In the genomic region with DNA sequence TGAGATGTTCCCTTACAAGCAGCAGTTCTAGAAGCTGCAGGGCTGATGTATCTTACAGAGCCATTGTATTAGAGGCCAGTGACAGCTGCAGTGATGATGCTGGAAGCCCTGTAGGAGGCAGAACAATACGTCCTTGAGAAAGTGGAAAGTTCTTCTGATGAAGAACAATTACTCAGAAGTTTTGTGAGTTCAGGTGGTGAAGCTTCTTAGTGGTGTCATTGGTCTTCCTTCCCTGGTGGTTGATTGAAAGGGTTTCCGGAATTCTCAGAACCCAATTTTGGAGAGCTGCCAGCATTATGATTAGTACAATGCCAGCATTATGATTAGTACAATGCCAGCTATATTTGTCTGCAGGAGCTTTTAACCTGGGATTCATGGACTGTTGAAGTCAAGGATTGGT, we compare ENCODE assay signal across 1 cellular context.
TF ChIP-seq lines count a peak whose summit lies in the region.

No MANE protein-coding gene starts in this region.

TF ChIP-seq in GM12878, 131 proteins besides CTCF, POLR2A, EP300 and RAD21 (continued from another document):
- TF ChIP-seq, protein P1, sequence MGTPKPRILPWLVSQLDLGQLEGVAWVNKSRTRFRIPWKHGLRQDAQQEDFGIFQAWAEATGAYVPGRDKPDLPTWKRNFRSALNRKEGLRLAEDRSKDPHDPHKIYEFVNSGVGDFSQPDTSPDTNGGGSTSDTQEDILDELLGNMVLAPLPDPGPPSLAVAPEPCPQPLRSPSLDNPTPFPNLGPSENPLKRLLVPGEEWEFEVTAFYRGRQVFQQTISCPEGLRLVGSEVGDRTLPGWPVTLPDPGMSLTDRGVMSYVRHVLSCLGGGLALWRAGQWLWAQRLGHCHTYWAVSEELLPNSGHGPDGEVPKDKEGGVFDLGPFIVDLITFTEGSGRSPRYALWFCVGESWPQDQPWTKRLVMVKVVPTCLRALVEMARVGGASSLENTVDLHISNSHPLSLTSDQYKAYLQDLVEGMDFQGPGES (IDR thresholded peaks at IDR 0.05), result no peak
- TF ChIP-seq ZBED1 (IDR thresholded peaks at IDR 0.05; ENCODE audit: borderline replicate concordance) (no peak), TCF12 (IDR thresholded peaks at IDR 0.05; ENCODE audit: low read depth, low read length) (no peak)
TF ChIP-seq in GM12878: peak in this region for 0.
